In the genomic region with DNA sequence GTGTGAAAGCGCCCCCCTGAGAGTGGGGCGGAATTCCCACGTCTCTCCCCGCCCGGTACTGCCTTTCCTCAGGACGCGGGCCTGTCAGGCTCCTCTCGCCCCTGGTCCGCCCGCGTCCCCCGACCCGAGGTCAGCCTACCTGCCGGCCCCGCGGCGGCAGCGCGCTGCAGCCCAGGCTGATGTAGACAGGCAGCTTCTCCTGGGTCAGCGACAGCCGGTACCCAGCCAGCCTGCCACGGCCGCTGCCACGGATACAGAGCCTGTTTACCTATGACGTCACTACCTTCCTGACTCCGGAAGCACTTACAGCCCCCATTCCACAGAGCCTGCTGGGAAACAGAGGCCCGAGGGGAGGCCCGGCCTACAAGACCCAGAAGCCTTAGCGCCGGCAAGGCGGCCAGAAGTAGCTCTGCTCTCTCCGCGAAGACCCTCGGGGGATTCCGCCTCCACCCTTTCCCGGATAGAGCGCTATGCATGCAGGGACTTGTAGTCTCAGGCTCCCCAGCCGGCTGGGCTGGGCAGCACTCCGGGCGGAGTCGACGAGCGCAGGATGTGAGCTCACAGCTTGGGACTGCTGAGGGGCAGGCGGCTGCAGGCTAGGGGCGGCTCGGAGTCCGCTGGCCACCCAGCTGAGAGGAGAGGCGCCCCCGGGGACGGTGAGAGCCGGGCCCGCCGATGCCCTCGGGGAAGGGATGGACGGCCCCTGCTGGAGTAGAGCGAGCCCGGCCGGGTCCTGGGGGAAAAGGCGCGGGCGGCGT, we compare ENCODE assay signal across 8 cellular contexts. TPM values are rescaled to one million over a fixed set of nuclear protein-coding genes. Genes with fewer than 3 reads are reported as not detected.
DNase-seq lines count a peak whose midpoint lies in the region; ATAC-seq, FAIRE-seq and TF ChIP-seq lines count a peak whose summit lies in the region.

A gene with protein sequence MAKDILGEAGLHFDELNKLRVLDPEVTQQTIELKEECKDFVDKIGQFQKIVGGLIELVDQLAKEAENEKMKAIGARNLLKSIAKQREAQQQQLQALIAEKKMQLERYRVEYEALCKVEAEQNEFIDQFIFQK (minus strand): TSS at position 272 of the 758 bp plus-strand sequence. CDS start 3,487 bp downstream, outside the sequence.
A gene with protein sequence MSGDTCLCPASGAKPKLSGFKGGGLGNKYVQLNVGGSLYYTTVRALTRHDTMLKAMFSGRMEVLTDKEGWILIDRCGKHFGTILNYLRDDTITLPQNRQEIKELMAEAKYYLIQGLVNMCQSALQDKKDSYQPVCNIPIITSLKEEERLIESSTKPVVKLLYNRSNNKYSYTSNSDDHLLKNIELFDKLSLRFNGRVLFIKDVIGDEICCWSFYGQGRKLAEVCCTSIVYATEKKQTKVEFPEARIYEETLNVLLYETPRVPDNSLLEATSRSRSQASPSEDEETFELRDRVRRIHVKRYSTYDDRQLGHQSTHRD (plus strand): TSS at position 561 of the 758 bp plus-strand sequence. CDS start 3,761 bp downstream, outside the sequence.

- peak within 1 kb of the TSS; percentile 70 for H2AFZ ChIP-seq in H1 (ENCODE audit: low read length)

- no peaks in the 10 kb centered on the region for H3K9me3 Mint-ChIP-seq in activated CD8-positive, alpha-beta memory T cell treated with anti-CD3 and anti-CD28 coated beads, Interleukin-2, amount 10 ng/mL, durations not matched to agents 7 days and 5 days (ENCODE audit: low read depth)
- H3K9me3 Mint-ChIP-seq in memory B cell, result no peaks in the 10 kb centered on the region

- peak within 1 kb of the TSS; percentile 38 for H3K56ac ChIP-seq in H1 (replicated peaks; ENCODE audit: insufficient read length, low read depth, low read length)

- peak in 1 of 2 experiments; percentile 78; a peak in 1 of 3 replicates for TF ChIP-seq EP300 in H1 (IDR thresholded peaks at IDR 0.05; ENCODE audit: borderline replicate concordance in 1 of 2, low read depth in 2 of 2, low read length in 2 of 2)

- TF ChIP-seq RAD21 in H1 (IDR thresholded peaks at IDR 0.05 in 1 of 2, conservative IDR thresholded peaks at IDR 0.05 in 1 of 2; ENCODE audit: low read depth in 2 of 2, low read length in 2 of 2), result no peak

- H4K8ac ChIP-seq in H1 (ENCODE audit: extremely low read depth, insufficient read depth, low read length), result peak within 1 kb of the TSS; percentile 72; the same call in 1 of the 2 replicates

- H3K4me3 Mint-ChIP-seq in activated CD8-positive, alpha-beta memory T cell treated with anti-CD3 and anti-CD28 coated beads, Interleukin-2, amount 10 ng/mL, durations not matched to agents 7 days and 5 days, result peak within 1 kb of the TSS; percentile 97
- peak within 1 kb of the TSS; percentile 91 for H3K4me3 Mint-ChIP-seq in memory B cell

- peaks cover 16% of the 10 kb centered on the region for H3K79me1 ChIP-seq in H1 (ENCODE audit: low read depth, low read length)

- H3K79me2 ChIP-seq in H1 (ENCODE audit: control insufficient read depth in 1 of 2, insufficient read depth in 2 of 2, low read length in 2 of 2), result peaks cover 0 to 13% of the 10 kb centered on the region in 2 experiments; a peak in 2 of 4 replicates

- peak within 1 kb of the TSS; percentile 38 for H4K91ac ChIP-seq in H1 (replicated peaks; ENCODE audit: insufficient read length, low read length)

- H3K4me1 ChIP-seq in NT2/D1 (ENCODE audit: insufficient read depth, insufficient read length) (no peaks in the 10 kb centered on the region), H1 (replicated peaks in 1 of 4; ENCODE audit: control insufficient read depth in 3 of 4, insufficient read depth in 4 of 4, low read length in 3 of 4) (peaks cover 0 to 10% (median 8%) of the 10 kb centered on the region in 4 experiments; a peak in 6 of 7 replicates)

- H2BK12ac ChIP-seq in H1 (ENCODE audit: low read depth, low read length), result no peak within 1 kb of the TSS

- no peak within 1 kb of the TSS; the same call in 1 of the 2 replicates for H3K18ac ChIP-seq in H1 (ENCODE audit: extremely low read depth, low read length)

- H2BK120ac ChIP-seq in H1 (replicated peaks; ENCODE audit: low read depth, low read length), result no peak within 1 kb of the TSS

- H3K36me3 ChIP-seq in NT2/D1 (ENCODE audit: insufficient read depth, insufficient read length, low read length) (peaks cover 38% of the 10 kb centered on the region), H1 (ENCODE audit: control insufficient read depth in 2 of 4, insufficient read depth in 4 of 4, low read length in 3 of 4) (no peaks in the 10 kb centered on the region)

- POLR2A ChIA-PET in H1 (lab: Charles Lee; ENCODE audit: partially characterized antibody), result interaction anchor here (0.9 to 2.9 kb wide), 15 partner anchors 9 to 275 kb away, joined by 3 to 19 read pairs (median 8); a partner anchor contains a TSS

- H3K4me3 ChIP-seq in NT2/D1 (ENCODE audit: insufficient read length, low read depth) (peak within 1 kb of the TSS; percentile 71), H1 (ENCODE audit: extremely low read depth in 1 of 4, insufficient read depth in 2 of 4, low read depth in 3 of 4, low read length in 4 of 4) (peak within 1 kb of the TSS; percentile 87 to 95 (median 92))

- H3K23me2 ChIP-seq in H1 (ENCODE audit: low read depth, low read length), result peaks cover 10% of the 10 kb centered on the region; the same call in 1 of the 2 replicates

- H3K9me3 ChIP-seq in NT2/D1 (ENCODE audit: insufficient read depth, low read length) (no peaks in the 10 kb centered on the region), H1 (ENCODE audit: insufficient read depth in 2 of 2, low read depth in 1 of 2, low read length in 1 of 2) (no peaks in the 10 kb centered on the region)

- H4K5ac ChIP-seq in H1 (ENCODE audit: insufficient read length, low read depth, low read length), result no peak within 1 kb of the TSS

- peak within 1 kb of the TSS; percentile 77 for H2BK5ac ChIP-seq in H1 (ENCODE audit: low read depth, low read length)

- H3K9ac ChIP-seq in NT2/D1 (ENCODE audit: insufficient read length, low read depth) (peak within 1 kb of the TSS; percentile 74), H1 (replicated peaks in 1 of 4; ENCODE audit: extremely low read depth in 1 of 4, low read depth in 3 of 4, low read length in 3 of 4) (peak within 1 kb of the TSS; percentile 70 to 90 (median 83))

- DNase-seq in COR-L47 (lab: John Stamatoyannopoulos, UW) (peak; percentile 99), HUDEP-2 (lab: John Stamatoyannopoulos, UW; ENCODE audit: unreplicated experiment in 76 of 76) (peak in 75 of 76 experiments; percentile 59 to 99 (median 96)), NT2/D1 (ENCODE audit: low read depth, low spot score) (peak; percentile 98), H1 (ENCODE audit: low read depth in 1 of 2, low spot score in 2 of 2) (peak; percentile 94 to 100), memory B cell (ENCODE audit: low spot score in 2 of 2) (peak; percentile 88 to 96)
- peak; percentile 100 for DNase-seq in activated CD8-positive, alpha-beta memory T cell treated with anti-CD3 and anti-CD28 coated beads, Interleukin-2, amount 10 ng/mL, durations not matched to agents 7 days and 5 days
- DNase-seq in stimulated activated CD8-positive, alpha-beta memory T cell treated with anti-CD3 and anti-CD28 coated beads, Interleukin-12 subunit alpha, Interleukin-12 subunit beta, amount 100 ng/mL, for 24 hours (ENCODE audit: extremely low read depth), result peak; percentile 93

- H3K27me3 Mint-ChIP-seq in activated CD8-positive, alpha-beta memory T cell treated with anti-CD3 and anti-CD28 coated beads, Interleukin-2, amount 10 ng/mL, durations not matched to agents 7 days and 5 days, result no peaks in the 10 kb centered on the region
- no peaks in the 10 kb centered on the region for H3K27me3 Mint-ChIP-seq in memory B cell

- no peak within 1 kb of the TSS for H2AK5ac ChIP-seq in H1 (ENCODE audit: low read depth, low read length)

- peak within 1 kb of the TSS; percentile 72 for H3K27ac ChIP-seq in H1 (ENCODE audit: low read depth, low read length)

- no peak within 1 kb of the TSS for H3K14ac ChIP-seq in H1 (ENCODE audit: insufficient read length)

- peak in 1 of 2 experiments; percentile 64; a peak in 2 of 3 replicates for TF ChIP-seq POLR2A in H1 (IDR thresholded peaks at IDR 0.05; ENCODE audit: control extremely low read depth in 1 of 2, low read depth in 2 of 2, low read length in 2 of 2)

- H2BK15ac ChIP-seq in H1 (ENCODE audit: low read length), result no peak within 1 kb of the TSS

- no peaks in the 10 kb centered on the region for H3K27me3 ChIP-seq in NT2/D1 (ENCODE audit: insufficient read depth, insufficient read length)
- H3K27me3 ChIP-seq in H1 (replicated peaks in 1 of 4; ENCODE audit: control insufficient read depth in 3 of 4, extremely low read depth in 1 of 4, insufficient read depth in 3 of 4, low read length in 3 of 4), result no peaks in the 10 kb centered on the region

- H2BK20ac ChIP-seq in H1 (ENCODE audit: low read length), result no peak within 1 kb of the TSS

- 1% methylated on average over 52 of the region's 62 CpGs; no CpG with 5 or more reads in 1 of the 2 experiments for WGBS in H1 (ENCODE audit: extremely low coverage in 1 of 2, insufficient coverage in 1 of 2, insufficient read length in 1 of 2, insufficient replicate concordance in 2 of 2, low coverage in 1 of 2, low lambda C conversion rate in 2 of 2, missing lambda C conversion rate in 1 of 2), 2 experiments

- H3K4ac ChIP-seq in H1 (replicated peaks; ENCODE audit: insufficient read length, low read depth, low read length), result no peak within 1 kb of the TSS

- no peak for TF ChIP-seq CTCF in H1 (IDR thresholded peaks at IDR 0.05; ENCODE audit: control extremely low read depth in 1 of 3, insufficient read depth in 1 of 3, low read depth in 1 of 3, low read length in 3 of 3)

- peaks cover 3% of the 10 kb centered on the region for H3K36me3 Mint-ChIP-seq in activated CD8-positive, alpha-beta memory T cell treated with anti-CD3 and anti-CD28 coated beads, Interleukin-2, amount 10 ng/mL, durations not matched to agents 7 days and 5 days
- H3K36me3 Mint-ChIP-seq in memory B cell, result peaks cover 5% of the 10 kb centered on the region

- peaks cover 36% of the 10 kb centered on the region for H3K4me1 Mint-ChIP-seq in activated CD8-positive, alpha-beta memory T cell treated with anti-CD3 and anti-CD28 coated beads, Interleukin-2, amount 10 ng/mL, durations not matched to agents 7 days and 5 days
- H3K4me1 Mint-ChIP-seq in memory B cell, result peaks cover 35% of the 10 kb centered on the region

- H3K27ac Mint-ChIP-seq in activated CD8-positive, alpha-beta memory T cell treated with anti-CD3 and anti-CD28 coated beads, Interleukin-2, amount 10 ng/mL, durations not matched to agents 7 days and 5 days, result peak within 1 kb of the TSS; percentile 92
- peak within 1 kb of the TSS; percentile 98 for H3K27ac Mint-ChIP-seq in memory B cell

- FAIRE-seq in H1 (lab: Jason Lieb, UNC), result peak; percentile 57

- peak; percentile 97 for ATAC-seq in GM21381 (IDR thresholded peaks at IDR 0.05; ENCODE audit: unreplicated experiment)
- peak; percentile 96 for ATAC-seq in activated CD8-positive, alpha-beta memory T cell treated with anti-CD3 and anti-CD28 coated beads, Interleukin-2, amount 10 ng/mL, durations not matched to agents 7 days and 5 days
- peak; percentile 94 for ATAC-seq in memory B cell (ENCODE audit: low read depth)

- H3K4me2 ChIP-seq in H1 (ENCODE audit: insufficient read depth in 1 of 2, low read depth in 2 of 2, low read length in 2 of 2), result peak within 1 kb of the TSS; percentile 90 to 91

- H3K23ac ChIP-seq in H1 (ENCODE audit: insufficient read length), result no peak within 1 kb of the TSS

- H4K20me1 ChIP-seq in H1 (replicated peaks in 1 of 2; ENCODE audit: control insufficient read depth in 1 of 2, insufficient read depth in 2 of 2, low read length in 2 of 2), result peaks cover 5% of the 10 kb centered on the region in 2 experiments

- CTCF ChIA-PET in activated CD8-positive, alpha-beta memory T cell treated with anti-CD3 and anti-CD28 coated beads, Interleukin-2, amount 10 ng/mL, durations not matched to agents 7 days and 5 days (lab: Charles Lee), result interaction anchor here (0.6 to 4.3 kb wide), 17 partner anchors 9 to 685 kb away, joined by 3 to 31 read pairs (median 3); a partner anchor contains a TSS
- CTCF ChIA-PET in H1 (lab: Charles Lee; ENCODE audit: partially characterized antibody), result interaction anchor here (0.7 to 1.9 kb wide), 11 partner anchors 10 to 85 kb away, joined by 3 to 7 read pairs (median 4); a partner anchor contains a TSS

RNA-seq across cellular contexts. Expression of the first gene that starts in this region (rescaled TPM):
- 10 to 100 TPM; 20.2 to 22.8 TPM for total RNA-seq in activated CD8-positive, alpha-beta memory T cell treated with anti-CD3 and anti-CD28 coated beads, Interleukin-2, amount 10 ng/mL, durations not matched to agents 7 days and 5 days
- total RNA-seq in H1 (2021; fragmentation: NEBNext Ultra II Directional; extraction: Animal tissue kit (Norgen Biotek cat#: 25700)), result 19.3 and 21.0 TPM in 2 replicates
- 9.0 and 11.7 TPM in 2 replicates for polyA plus RNA-seq in H1 (2011; rRNA removed)
- polyA plus RNA-seq in H1 (2011; cell fraction: cytosol; rRNA removed), result 17.1 TPM
- polyA plus RNA-seq in H1 (2011; cell fraction: nucleus; rRNA removed), result 14.9 TPM
- 18.4 to 27.3 TPM (median 19.8 TPM) in 4 replicates for polyA plus RNA-seq in H1 (2012, experiment 1 of 2)
- 12.6 TPM for polyA plus RNA-seq in H1 (2012, experiment 2 of 2)
- 16.7 TPM for polyA plus RNA-seq in H1 (2013, experiment 1 of 2)
- 17.0 TPM for polyA plus RNA-seq in H1 (2013, experiment 2 of 2)
- polyA minus RNA-seq in H1 (2011; rRNA and poly(A)+ RNA removed), result 7.5 and 12.2 TPM in 2 replicates
- 6.0 TPM for polyA minus RNA-seq in H1 (2011; cell fraction: cytosol; rRNA and poly(A)+ RNA removed)
- 8.3 TPM for polyA minus RNA-seq in H1 (2011; cell fraction: nucleus; rRNA and poly(A)+ RNA removed)

RNA-seq across cellular contexts. Expression of the second gene that starts in this region (rescaled TPM):
- 10 to 100 TPM; 19.5 to 22.2 TPM for total RNA-seq in activated CD8-positive, alpha-beta memory T cell treated with anti-CD3 and anti-CD28 coated beads, Interleukin-2, amount 10 ng/mL, durations not matched to agents 7 days and 5 days
- 19.5 and 22.8 TPM in 2 replicates for total RNA-seq in H1 (2021; fragmentation: NEBNext Ultra II Directional; extraction: Animal tissue kit (Norgen Biotek cat#: 25700))
- 16.9 and 19.9 TPM in 2 replicates for polyA plus RNA-seq in H1 (2011; rRNA removed)
- polyA plus RNA-seq in H1 (2011; cell fraction: cytosol; rRNA removed), result 12.2 TPM
- 34.8 TPM for polyA plus RNA-seq in H1 (2011; cell fraction: nucleus; rRNA removed)
- 10.7 to 11.7 TPM (median 11.0 TPM) in 4 replicates for polyA plus RNA-seq in H1 (2012, experiment 1 of 2)
- 8.7 TPM for polyA plus RNA-seq in H1 (2012, experiment 2 of 2)
- 10.8 TPM for polyA plus RNA-seq in H1 (2013, experiment 1 of 2)
- polyA plus RNA-seq in H1 (2013, experiment 2 of 2), result 10.3 TPM
- polyA minus RNA-seq in H1 (2011; rRNA and poly(A)+ RNA removed), result 20.2 and 20.8 TPM in 2 replicates
- 21.7 TPM for polyA minus RNA-seq in H1 (2011; cell fraction: cytosol; rRNA and poly(A)+ RNA removed)
- polyA minus RNA-seq in H1 (2011; cell fraction: nucleus; rRNA and poly(A)+ RNA removed), result 14.0 TPM

Comparison
In these comparisons a context has a peak if more than half of its experiments do, and no peak if none do; other contexts are left out.
1. Peak in every context shown above with its lines: DNase-seq, ATAC-seq, H3K4me3 ChIP-seq and H3K27ac ChIP-seq.